Comparison of ENCODE assay signal across 1 cellular context in the genomic region with DNA sequence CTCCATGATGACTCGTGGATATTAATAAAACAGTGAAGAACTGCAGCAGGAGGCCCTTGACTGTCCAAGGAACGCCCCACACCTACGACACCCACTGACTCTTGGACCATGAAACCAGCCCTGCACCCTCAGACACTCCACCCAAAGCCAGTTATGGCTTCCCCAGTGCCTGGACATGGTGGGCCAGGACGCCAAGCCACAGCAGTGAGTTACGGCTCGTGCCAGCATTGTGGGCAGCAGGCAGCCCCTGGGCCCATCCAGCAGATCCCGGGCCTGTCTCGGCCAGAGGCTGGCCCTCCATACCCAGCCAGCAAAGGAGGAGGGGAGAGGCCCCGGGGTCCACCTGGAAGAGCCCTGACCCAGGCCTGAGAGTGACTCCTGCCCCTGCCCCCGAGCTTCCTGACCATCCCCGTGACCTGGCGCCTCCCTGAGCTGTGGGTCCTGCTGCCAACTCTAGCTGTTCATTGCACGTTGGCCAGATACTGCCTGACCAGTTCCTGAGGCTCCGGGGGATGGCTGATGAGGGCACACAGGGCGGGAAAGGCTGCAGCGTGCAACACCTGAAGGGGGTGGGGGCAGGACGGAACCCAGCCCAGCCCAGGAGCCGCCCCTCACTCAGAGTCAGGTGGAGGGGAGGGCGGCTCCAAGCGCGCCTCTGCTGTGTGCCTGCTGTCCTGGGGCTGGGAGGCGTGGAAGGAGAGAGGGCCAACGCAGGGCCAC.
TF ChIP-seq lines count a peak whose summit lies in the region.

No MANE protein-coding gene starts in this region.

TF ChIP-seq in HepG2, 621 proteins besides CTCF, POLR2A, EP300 and RAD21:
- TF ChIP-seq ZFP36L1 (CRISPR knock-in tag; IDR thresholded peaks at IDR 0.05), result no peak
- TF ChIP-seq ZNF367 (CRISPR knock-in tag; IDR thresholded peaks at IDR 0.05; ENCODE audit: borderline replicate concordance), result no peak
- TF ChIP-seq ZFP90 (CRISPR knock-in tag; IDR thresholded peaks at IDR 0.05; ENCODE audit: borderline replicate concordance), result no peak
- TF ChIP-seq FOXC1 (CRISPR knock-in tag; IDR thresholded peaks at IDR 0.05; ENCODE audit: borderline replicate concordance), result no peak
- TF ChIP-seq MAZ (IDR thresholded peaks at IDR 0.05; ENCODE audit: borderline replicate concordance, low read depth, low read length), result no peak; the same call in 1 of the 2 replicates
- peak; percentile 31; the same call in 1 of the 2 replicates for TF ChIP-seq MAZ (CRISPR knock-in tag; IDR thresholded peaks at IDR 0.05; ENCODE audit: low read depth)
- TF ChIP-seq GTF2F1 (IDR thresholded peaks at IDR 0.05; ENCODE audit: low read length), result no peak
- TF ChIP-seq EED (CRISPR knock-in tag; IDR thresholded peaks at IDR 0.05), result peak; percentile 53; the same call in 1 of the 2 replicates
- TF ChIP-seq GPN1 (CRISPR knock-in tag; IDR thresholded peaks at IDR 0.05; ENCODE audit: borderline replicate concordance), result no peak
- no peak for TF ChIP-seq REXO4 (CRISPR knock-in tag; IDR thresholded peaks at IDR 0.05; ENCODE audit: borderline replicate concordance)
- TF ChIP-seq RXRB (CRISPR knock-in tag; IDR thresholded peaks at IDR 0.05; ENCODE audit: borderline replicate concordance), result no peak
- 0 out of 2 replicates have a peak, but pooled peaks have one; percentile 27 for TF ChIP-seq HOXA9 (CRISPR knock-in tag; IDR thresholded peaks at IDR 0.05; ENCODE audit: borderline replicate concordance)
- no peak for TF ChIP-seq JUN (CRISPR knock-in tag; IDR thresholded peaks at IDR 0.05)
- no peak for TF ChIP-seq NKX3-1 (CRISPR knock-in tag; IDR thresholded peaks at IDR 0.05)
- TF ChIP-seq, protein P1, sequence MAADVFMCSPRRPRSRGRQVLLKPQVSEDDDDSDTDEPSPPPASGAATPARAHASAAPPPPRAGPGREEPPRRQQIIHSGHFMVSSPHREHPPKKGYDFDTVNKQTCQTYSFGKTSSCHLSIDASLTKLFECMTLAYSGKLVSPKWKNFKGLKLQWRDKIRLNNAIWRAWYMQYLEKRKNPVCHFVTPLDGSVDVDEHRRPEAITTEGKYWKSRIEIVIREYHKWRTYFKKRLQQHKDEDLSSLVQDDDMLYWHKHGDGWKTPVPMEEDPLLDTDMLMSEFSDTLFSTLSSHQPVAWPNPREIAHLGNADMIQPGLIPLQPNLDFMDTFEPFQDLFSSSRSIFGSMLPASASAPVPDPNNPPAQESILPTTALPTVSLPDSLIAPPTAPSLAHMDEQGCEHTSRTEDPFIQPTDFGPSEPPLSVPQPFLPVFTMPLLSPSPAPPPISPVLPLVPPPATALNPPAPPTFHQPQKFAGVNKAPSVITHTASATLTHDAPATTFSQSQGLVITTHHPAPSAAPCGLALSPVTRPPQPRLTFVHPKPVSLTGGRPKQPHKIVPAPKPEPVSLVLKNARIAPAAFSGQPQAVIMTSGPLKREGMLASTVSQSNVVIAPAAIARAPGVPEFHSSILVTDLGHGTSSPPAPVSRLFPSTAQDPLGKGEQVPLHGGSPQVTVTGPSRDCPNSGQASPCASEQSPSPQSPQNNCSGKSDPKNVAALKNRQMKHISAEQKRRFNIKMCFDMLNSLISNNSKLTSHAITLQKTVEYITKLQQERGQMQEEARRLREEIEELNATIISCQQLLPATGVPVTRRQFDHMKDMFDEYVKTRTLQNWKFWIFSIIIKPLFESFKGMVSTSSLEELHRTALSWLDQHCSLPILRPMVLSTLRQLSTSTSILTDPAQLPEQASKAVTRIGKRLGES (CRISPR knock-in tag; IDR thresholded peaks at IDR 0.05; ENCODE audit: borderline replicate concordance), result no peak
- TF ChIP-seq PITX1 (CRISPR knock-in tag; IDR thresholded peaks at IDR 0.05), result no peak
- TF ChIP-seq POGZ (CRISPR knock-in tag; IDR thresholded peaks at IDR 0.05), result no peak
- TF ChIP-seq CENPT (CRISPR knock-in tag; IDR thresholded peaks at IDR 0.05; ENCODE audit: low read depth), result 0 out of 2 replicates have a peak, but pooled peaks have one; percentile 15
- TF ChIP-seq ZNF510 (CRISPR knock-in tag; IDR thresholded peaks at IDR 0.05; ENCODE audit: low read depth), result no peak
- TF ChIP-seq ATF1 (CRISPR knock-in tag; IDR thresholded peaks at IDR 0.05), result no peak
- TF ChIP-seq, protein P2, sequence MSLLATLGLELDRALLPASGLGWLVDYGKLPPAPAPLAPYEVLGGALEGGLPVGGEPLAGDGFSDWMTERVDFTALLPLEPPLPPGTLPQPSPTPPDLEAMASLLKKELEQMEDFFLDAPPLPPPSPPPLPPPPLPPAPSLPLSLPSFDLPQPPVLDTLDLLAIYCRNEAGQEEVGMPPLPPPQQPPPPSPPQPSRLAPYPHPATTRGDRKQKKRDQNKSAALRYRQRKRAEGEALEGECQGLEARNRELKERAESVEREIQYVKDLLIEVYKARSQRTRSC (CRISPR knock-in tag; IDR thresholded peaks at IDR 0.05; ENCODE audit: low read depth), result no peak
- TF ChIP-seq SP2 (CRISPR knock-in tag; IDR thresholded peaks at IDR 0.05), result 0 out of 2 replicates have a peak, but pooled peaks have one; percentile 26
- no peak for TF ChIP-seq PPARG (CRISPR knock-in tag; conservative IDR thresholded peaks at IDR 0.05)
- TF ChIP-seq ZNF598 (CRISPR knock-in tag; IDR thresholded peaks at IDR 0.05; ENCODE audit: borderline replicate concordance), result no peak
- TF ChIP-seq ZBTB21 (CRISPR knock-in tag; IDR thresholded peaks at IDR 0.05), result 0 out of 2 replicates have a peak, but pooled peaks have one; percentile 8
- no peak for TF ChIP-seq NR2F2 (IDR thresholded peaks at IDR 0.05; ENCODE audit: borderline replicate concordance, low read depth)
